15 cellular contexts compared by ENCODE assay signal in the genomic region with DNA sequence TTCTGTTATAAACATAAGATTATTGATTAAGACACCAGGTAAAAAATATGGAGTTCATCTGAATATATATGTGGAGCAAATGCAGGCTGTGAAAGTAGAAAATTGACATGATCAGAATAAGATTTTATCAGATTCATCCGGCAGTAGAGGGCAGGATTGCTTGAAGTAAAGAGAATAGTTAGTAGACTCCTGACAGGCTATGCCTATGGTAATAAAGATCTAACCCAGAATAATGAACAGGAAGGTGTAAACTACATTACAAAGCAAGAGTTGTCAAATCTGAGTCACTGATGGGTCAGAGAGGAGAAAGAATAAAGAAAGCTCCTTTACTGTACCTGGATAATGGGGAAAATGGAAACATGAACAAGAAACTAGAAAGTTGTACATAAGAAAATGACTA. TPM values are rescaled to one million over a fixed set of nuclear protein-coding genes. Genes with fewer than 3 reads are reported as not detected.
DNase-seq lines count a peak whose midpoint lies in the region; ATAC-seq, FAIRE-seq and TF ChIP-seq lines count a peak whose summit lies in the region.
"Had no signal": no experiment of that assay in that cellular context is flagged by ENCODE, and none has a peak within 500 bp of the region (broad histone marks: within the 10 kb centered on the region; RNA-seq: fewer than 3 reads in every experiment).

No MANE protein-coding gene starts in this region.

- H3K27ac ChIP-seq in GM12878 (ENCODE audit: control insufficient read depth, insufficient read depth) (no peak overlapping the region), muscle layer of duodenum (ENCODE audit: low read length) (peak overlapping the region; percentile 20)
- H3K27ac ChIP-seq: 22Rv1, lower lobe of right lung had no signal

- H3K36me3 ChIP-seq in Loucy (ENCODE audit: insufficient read depth, low read length) = no peaks in the 10 kb centered on the region
- H3K36me3 ChIP-seq in GM12878 (ENCODE audit: control insufficient read depth in 2 of 2, insufficient read depth in 2 of 2, low read length in 1 of 2) = no peaks in the 10 kb centered on the region
- no peaks in the 10 kb centered on the region for H3K36me3 ChIP-seq in muscle layer of duodenum (ENCODE audit: control insufficient read depth in 1 of 2, insufficient read depth in 2 of 2, low read length in 2 of 2)
- H3K36me3 ChIP-seq: lower lobe of right lung had no signal

- peaks cover 17 to 22% of the 10 kb centered on the region in 2 donors for H3K27me3 Mint-ChIP-seq in natural killer cell treated with Interleukin-12 subunit alpha and Interleukin-12 subunit beta and Interleukin-15 and Interleukin-18, amount 100 ng/mL, for 72 hours
- H3K27me3 Mint-ChIP-seq: stimulated activated naive CD8-positive, alpha-beta T cell treated with anti-CD3 and anti-CD28 coated beads, Interleukin-15, amount 100 ng/mL, for 72 hours had no signal

- no TSS peak for BruUV-seq in GM12878 (replicated peaks; lab: Mats Ljungman, UMichigan)

- SMC1A ChIA-PET in GM12878 (lab: Charles Lee; ENCODE audit: uncharacterized antibody, unreplicated experiment) = interaction anchor here (1.0 to 3.2 kb wide), 5 partner anchors 13 to 269 kb away, joined by 3 to 52 read pairs (median 3); no protein-coding TSS in a partner anchor

- H3K9me3 Mint-ChIP-seq in natural killer cell treated with Interleukin-12 subunit alpha and Interleukin-12 subunit beta and Interleukin-15 and Interleukin-18, amount 100 ng/mL, for 72 hours = no peaks in the 10 kb centered on the region
- H3K9me3 Mint-ChIP-seq: activated B cell treated with CpG ODN at 0.5 μM for 24 hours; activated T-cell treated with anti-CD3 and anti-CD28 coated beads, Interleukin-2, amount 50 U/mL, for 72 hours; stimulated activated naive CD8-positive, alpha-beta T cell treated with anti-CD3 and anti-CD28 coated beads, Interleukin-15, amount 100 ng/mL, for 72 hours had no signal

- no peaks in the 10 kb centered on the region for H3K9me3 ChIP-seq in Loucy (ENCODE audit: insufficient read depth, low read depth, low read length)
- H3K9me3 ChIP-seq in GM12878 (replicated peaks; ENCODE audit: control insufficient read depth, insufficient read depth, low read length) = no peaks in the 10 kb centered on the region
- no peaks in the 10 kb centered on the region for H3K9me3 ChIP-seq in muscle layer of duodenum (ENCODE audit: control insufficient read depth in 1 of 2, low read length in 2 of 2)
- H3K9me3 ChIP-seq: lower lobe of right lung had no signal

- H3K4me3 ChIP-seq in Loucy (ENCODE audit: low read length, poor library complexity, severe bottlenecking) (no peak overlapping the region), GM12878 (no peak overlapping the region), muscle layer of duodenum (ENCODE audit: low read depth in 1 of 2, low read length in 2 of 2) (no peak overlapping the region)
- H3K4me3 ChIP-seq: lower lobe of right lung had no signal

- peak; percentile 56 for TF ChIP-seq CTCF in Loucy (conservative IDR thresholded peaks at IDR 0.05; ENCODE audit: low read length)
- TF ChIP-seq CTCF in GM12878 (IDR thresholded peaks at IDR 0.05 in 2 of 3, conservative IDR thresholded peaks at IDR 0.05 in 1 of 3; ENCODE audit: control insufficient read depth in 2 of 3, extremely low read depth in 1 of 3, insufficient read depth in 1 of 3, low read depth in 3 of 3, low read length in 3 of 3) = peak in 1 of 3 experiments; percentile 41; a peak in 2 of 6 replicates

- H3K4me1 Mint-ChIP-seq in natural killer cell treated with Interleukin-12 subunit alpha and Interleukin-12 subunit beta and Interleukin-15 and Interleukin-18, amount 100 ng/mL, for 72 hours (ENCODE audit: low read depth in 2 of 2) = no peaks in the 10 kb centered on the region
- H3K4me1 Mint-ChIP-seq: activated B cell treated with CpG ODN at 0.5 μM for 24 hours; stimulated activated naive CD8-positive, alpha-beta T cell treated with anti-CD3 and anti-CD28 coated beads, Interleukin-15, amount 100 ng/mL, for 72 hours had no signal

- POLR2A ChIA-PET in GM12878 (lab: Charles Lee) = no interaction called here

- peak; percentile 41 for TF ChIP-seq RAD21 in GM12878 (IDR thresholded peaks at IDR 0.05; ENCODE audit: insufficient read depth, low read depth, low read length)

- H4K20me1 ChIP-seq in Loucy (ENCODE audit: insufficient read depth, low read length, poor library complexity, severe bottlenecking) (no peaks in the 10 kb centered on the region), GM12878 (ENCODE audit: control insufficient read depth, insufficient read depth) (no peaks in the 10 kb centered on the region)

- no peaks in the 10 kb centered on the region for H3K9me2 ChIP-seq in Loucy (replicated peaks; ENCODE audit: low read depth, low read length)

- no peaks in the 10 kb centered on the region for H3K79me2 ChIP-seq in Loucy (ENCODE audit: insufficient read depth, low read length)
- no peaks in the 10 kb centered on the region for H3K79me2 ChIP-seq in GM12878 (ENCODE audit: control insufficient read depth, insufficient read depth, low read length)

- H3K9ac ChIP-seq in Loucy (ENCODE audit: low read depth, low read length, poor library complexity, severe bottlenecking) = no peak overlapping the region
- no peak overlapping the region for H3K9ac ChIP-seq in GM12878 (ENCODE audit: control insufficient read depth, insufficient read depth, low read length)

- no peak for FAIRE-seq in GM12878 (lab: Jason Lieb, UNC)
- FAIRE-seq: GM18507 had no signal

- no peak overlapping the region for H3K27ac Mint-ChIP-seq in natural killer cell treated with Interleukin-12 subunit alpha and Interleukin-12 subunit beta and Interleukin-15 and Interleukin-18, amount 100 ng/mL, for 72 hours
- H3K27ac Mint-ChIP-seq: activated B cell treated with CpG ODN at 0.5 μM for 24 hours; activated T-cell treated with anti-CD3 and anti-CD28 coated beads, Interleukin-2, amount 50 U/mL, for 72 hours; stimulated activated naive CD8-positive, alpha-beta T cell treated with anti-CD3 and anti-CD28 coated beads, Interleukin-15, amount 100 ng/mL, for 72 hours had no signal

- H3K4me1 ChIP-seq in Loucy (ENCODE audit: insufficient read depth, low read length, poor library complexity, severe bottlenecking) (no peaks in the 10 kb centered on the region), GM12878 (ENCODE audit: control insufficient read depth, insufficient read depth, low read length) (no peaks in the 10 kb centered on the region), muscle layer of duodenum (ENCODE audit: control insufficient read depth in 1 of 2, insufficient read depth in 2 of 2, low read length in 2 of 2) (no peaks in the 10 kb centered on the region)
- H3K4me1 ChIP-seq: lower lobe of right lung had no signal

- CTCF ChIA-PET in GM12878 (lab: Yijun Ruan, JAX) = interaction anchor here (0.6 to 10.3 kb wide), 8 partner anchors 9 to 527 kb away, joined by 3 to 105 read pairs (median 5); partner anchors contain the start of gene TMEM184C

- no peaks in the 10 kb centered on the region for H3K27me3 ChIP-seq in Loucy (ENCODE audit: insufficient read depth, low read length, poor library complexity, severe bottlenecking)
- H3K27me3 ChIP-seq in GM12878 (replicated peaks in 1 of 2; ENCODE audit: control insufficient read depth in 2 of 2, insufficient read depth in 2 of 2, low read length in 1 of 2) = no peaks in the 10 kb centered on the region
- no peaks in the 10 kb centered on the region for H3K27me3 ChIP-seq in muscle layer of duodenum (ENCODE audit: low read depth, low read length)

- H3K36me3 Mint-ChIP-seq in natural killer cell treated with Interleukin-12 subunit alpha and Interleukin-12 subunit beta and Interleukin-15 and Interleukin-18, amount 100 ng/mL, for 72 hours = no peaks in the 10 kb centered on the region

- H2AFZ ChIP-seq in Loucy (ENCODE audit: low read length) (no peak overlapping the region), GM12878 (ENCODE audit: control insufficient read depth, low read depth, low read length) (no peak overlapping the region)

- H3K4me2 ChIP-seq in Loucy (ENCODE audit: low read depth, low read length, poor library complexity, severe bottlenecking) (no peak overlapping the region), GM12878 (ENCODE audit: control insufficient read depth, insufficient read depth) (no peak overlapping the region)

- no peaks in the 10 kb centered on the region for H3F3A ChIP-seq in Loucy (ENCODE audit: low read depth)

- RAD21 ChIA-PET in GM12878 (lab: Charles Lee; ENCODE audit: unreplicated experiment) = interaction anchor here (0.8 to 7.7 kb wide), 3 partner anchors 77 to 270 kb away, joined by 5 to 85 read pairs (median 6); no protein-coding TSS in a partner anchor

- no peak for TF ChIP-seq EP300 in GM12878 (IDR thresholded peaks at IDR 0.05; ENCODE audit: borderline replicate concordance in 1 of 2, control insufficient read depth in 1 of 2, low read depth in 2 of 2, low read length in 2 of 2)

- in situ Hi-C loops in GM12878 (cut with MboI) = no loop called here

- TF ChIP-seq POLR2A in GM12878 (IDR thresholded peaks at IDR 0.05; ENCODE audit: low read depth, low read length) (no peak), GM18505 (IDR thresholded peaks at IDR 0.05; ENCODE audit: borderline replicate concordance, extremely low read depth, insufficient read depth, insufficient read length) (no peak)

- DNase-seq in DMS 273 (lab: John Stamatoyannopoulos, UW; ENCODE audit: unreplicated experiment) (peak; percentile 9), DMS 273 treated with DMSO at 0.1 percent for 48 hours (lab: John Stamatoyannopoulos, UW) (no peak), GM12878 (ENCODE audit: low read depth, low spot score) (no peak)
- DNase-seq in natural killer cell treated with Interleukin-12 subunit alpha and Interleukin-12 subunit beta and Interleukin-15 and Interleukin-18, amount 100 ng/mL, for 72 hours (ENCODE audit: low spot score) = no peak
- DNase-seq: activated B cell treated with CpG ODN at 0.5 μM for 24 hours; activated T-cell treated with anti-CD3 and anti-CD28 coated beads, Interleukin-2, amount 50 U/mL, for 72 hours; lower lobe of right lung; stimulated activated CD4-positive, alpha-beta T cell treated with anti-CD3 and anti-CD28 coated beads, Interleukin-4, amount 100 ng/mL, for 4 hours; stimulated activated naive CD8-positive, alpha-beta T cell treated with anti-CD3 and anti-CD28 coated beads, Interleukin-15, amount 100 ng/mL, for 72 hours had no signal

- intact Hi-C loops in GM12878 (cut with micrococcal nuclease; ENCODE audit: unreplicated experiment) = loop anchor here (1.0 kb wide), 1 partner anchor 270 kb away; no protein-coding TSS in a partner anchor

- ATAC-seq in GM12878 = peak; percentile 66
- no peak for ATAC-seq in natural killer cell treated with Interleukin-12 subunit alpha and Interleukin-12 subunit beta and Interleukin-15 and Interleukin-18, amount 100 ng/mL, for 72 hours
- no peak for ATAC-seq in GM18505 (IDR thresholded peaks at IDR 0.05; ENCODE audit: unreplicated experiment)
- no peak for ATAC-seq in GM21825 (IDR thresholded peaks at IDR 0.05; ENCODE audit: unreplicated experiment)
- ATAC-seq: activated T-cell treated with anti-CD3 and anti-CD28 coated beads, Interleukin-2, amount 50 U/mL, for 72 hours; stimulated activated naive CD8-positive, alpha-beta T cell treated with anti-CD3 and anti-CD28 coated beads, Interleukin-15, amount 100 ng/mL, for 72 hours had no signal

- WGBS in GM12878 (ENCODE audit: insufficient coverage, insufficient replicate concordance, low lambda C conversion rate, missing lambda C conversion rate) = 3% methylated on average over 1 of the region's 1 CpG

- H3K4me3 Mint-ChIP-seq in natural killer cell treated with Interleukin-12 subunit alpha and Interleukin-12 subunit beta and Interleukin-15 and Interleukin-18, amount 100 ng/mL, for 72 hours = no peak overlapping the region
- H3K4me3 Mint-ChIP-seq: activated B cell treated with CpG ODN at 0.5 μM for 24 hours; activated T-cell treated with anti-CD3 and anti-CD28 coated beads, Interleukin-2, amount 50 U/mL, for 72 hours; stimulated activated naive CD8-positive, alpha-beta T cell treated with anti-CD3 and anti-CD28 coated beads, Interleukin-15, amount 100 ng/mL, for 72 hours had no signal

RNA-seq across cellular contexts. Expression of gene TMEM184C, which starts 20.8 kb away (rescaled TPM):
- 38.3 and 39.9 TPM in 2 replicates for total RNA-seq in GM12878 (2013; cell fraction: nucleolus; rRNA removed)
- total RNA-seq in GM12878 (2014; rRNA removed) (14.0 and 16.0 TPM in 2 replicates), GM12878 (2014; rRNA removed; fragmentation: Illumina TruSeq; extraction: Trizol) (16.1 and 17.0 TPM in 2 replicates), GM12878 (2021) (18.6 and 20.9 TPM in 2 replicates)
- 5.5 TPM for polyA plus RNA-seq in GM12878 (2011; ENCODE audit: low read depth)
- polyA plus RNA-seq in GM12878 (2011; rRNA removed) (21.3 and 22.6 TPM in 2 replicates), GM12878 (2014; fragmentation: Illumina TruSeq; extraction: Trizol) (19.3 and 23.0 TPM in 2 replicates), GM12878 (2014; fragmentation: Nextera tagmentation; extraction: Ambion mirVana) (1 to 10 TPM; 3.4 to 4.1 TPM), GM12878 (2014; rRNA removed) (8.4 and 9.9 TPM in 2 replicates), GM12878 (2016; fragmentation: Nextera tagmentation; extraction: Ambion mirVana) (10 to 100 TPM; 19.6 to 20.5 TPM)
- polyA plus RNA-seq in GM12878 (2011; cell fraction: cytosol; rRNA removed) = 8.8 and 9.8 TPM in 2 replicates
- 8.5 and 9.8 TPM in 2 replicates for polyA plus RNA-seq in GM12878 (2011; cell fraction: nucleus; rRNA removed)
- 8.4 and 11.0 TPM in 2 replicates for polyA plus RNA-seq in GM12878 (2012)
- polyA minus RNA-seq in GM12878 (2011; rRNA and poly(A)+ RNA removed) = 24.7 and 41.2 TPM in 2 replicates
- 8.2 and 14.3 TPM in 2 replicates for polyA minus RNA-seq in GM12878 (2011; cell fraction: cytosol; rRNA and poly(A)+ RNA removed)
- 8.8 and 14.0 TPM in 2 replicates for polyA minus RNA-seq in GM12878 (2011; cell fraction: nucleus; rRNA and poly(A)+ RNA removed)
- 10 to 100 TPM; 17.6 to 27.2 TPM for total RNA-seq in natural killer cell treated with Interleukin-12 subunit alpha and Interleukin-12 subunit beta and Interleukin-15 and Interleukin-18, amount 100 ng/mL, for 72 hours
